ENCODE assay signal across 20 cellular contexts in genomic region chr6:139156571-139156970, GRCh38. TPM values are rescaled to one million over a fixed set of nuclear protein-coding genes. Genes with fewer than 3 reads are reported as not detected.
DNase-seq lines count a peak whose midpoint lies in the region; ATAC-seq, FAIRE-seq and TF ChIP-seq lines count a peak whose summit lies in the region.
"Had no signal": no experiment of that assay in that cellular context is flagged by ENCODE, and none has a peak within 500 bp of the region (broad histone marks: within the 10 kb centered on the region; RNA-seq: fewer than 3 reads in every experiment).

No MANE protein-coding gene starts in this region.

- peaks cover 86% of the 10 kb centered on the region for H3K4me1 Mint-ChIP-seq in activated T-cell treated with anti-CD3 and anti-CD28 coated beads, Interleukin-2, amount 50 U/mL, for 24 hours (ENCODE audit: low read depth)
- peaks cover 84% of the 10 kb centered on the region for H3K4me1 Mint-ChIP-seq in activated T-cell treated with anti-CD3 and anti-CD28 coated beads, Interleukin-2, amount 50 U/mL, for 4 hours (ENCODE audit: low read depth)
- peaks cover 68% of the 10 kb centered on the region for H3K4me1 Mint-ChIP-seq in T-helper 17 cell
- peaks cover 26% of the 10 kb centered on the region for H3K4me1 Mint-ChIP-seq in CD14-positive monocyte

- peaks cover 56% of the 10 kb centered on the region for H3K36me3 Mint-ChIP-seq in activated T-cell treated with anti-CD3 and anti-CD28 coated beads, Interleukin-2, amount 50 U/mL, for 24 hours (ENCODE audit: low read depth)
- peaks cover 23% of the 10 kb centered on the region for H3K36me3 Mint-ChIP-seq in activated T-cell treated with anti-CD3 and anti-CD28 coated beads, Interleukin-2, amount 50 U/mL, for 4 hours (ENCODE audit: insufficient read depth)
- peaks cover 8% of the 10 kb centered on the region for H3K36me3 Mint-ChIP-seq in T-helper 17 cell (ENCODE audit: low read depth)
- peaks cover 23 to 31% of the 10 kb centered on the region in 2 donors for H3K36me3 Mint-ChIP-seq in CD14-positive monocyte

- H3K27ac Mint-ChIP-seq in activated T-cell treated with anti-CD3 and anti-CD28 coated beads, Interleukin-2, amount 50 U/mL, for 24 hours = peak overlapping the region; percentile 91
- peak overlapping the region; percentile 92 for H3K27ac Mint-ChIP-seq in T-helper 17 cell
- peak overlapping the region in 1 of 7 donors; percentile 53 for H3K27ac Mint-ChIP-seq in CD14-positive monocyte

- H3K9ac ChIP-seq in smooth muscle cell (ENCODE audit: low read depth) (no peak overlapping the region), kidney (ENCODE audit: low read length in 2 of 2) (no peak overlapping the region)

- H3K4me3 ChIP-seq in fibroblast of mammary gland (ENCODE audit: control insufficient read depth, low read depth, low read length) (no peak overlapping the region), smooth muscle cell (no peak overlapping the region), kidney (ENCODE audit: low read length in 2 of 2) (no peak overlapping the region)
- H3K4me3 ChIP-seq: HAP-1 had no signal

- H3K4me2 ChIP-seq in smooth muscle cell = no peak overlapping the region

- ATAC-seq in activated T-cell treated with anti-CD3 and anti-CD28 coated beads, Interleukin-2, amount 50 U/mL, for 4 hours = no peak
- ATAC-seq in T-helper 17 cell = no peak

- no peaks in the 10 kb centered on the region for H3K27me3 Mint-ChIP-seq in activated T-cell treated with anti-CD3 and anti-CD28 coated beads, Interleukin-2, amount 50 U/mL, for 24 hours
- H3K27me3 Mint-ChIP-seq in activated T-cell treated with anti-CD3 and anti-CD28 coated beads, Interleukin-2, amount 50 U/mL, for 4 hours (ENCODE audit: low read depth) = no peaks in the 10 kb centered on the region
- no peaks in the 10 kb centered on the region for H3K27me3 Mint-ChIP-seq in T-helper 17 cell
- H3K27me3 Mint-ChIP-seq in CD14-positive monocyte (ENCODE audit: low read depth in 3 of 3) = peaks cover 0 to 2% (median 0%) of the 10 kb centered on the region in 3 donors

- H3K27me3 ChIP-seq in smooth muscle cell (ENCODE audit: low read depth) = no peaks in the 10 kb centered on the region

- no peak overlapping the region for H3K4me3 Mint-ChIP-seq in activated T-cell treated with anti-CD3 and anti-CD28 coated beads, Interleukin-2, amount 50 U/mL, for 24 hours
- no peak overlapping the region for H3K4me3 Mint-ChIP-seq in activated T-cell treated with anti-CD3 and anti-CD28 coated beads, Interleukin-2, amount 50 U/mL, for 4 hours
- H3K4me3 Mint-ChIP-seq in T-helper 17 cell (no peak overlapping the region), CD14-positive monocyte (no peak overlapping the region)

- peaks cover 2% of the 10 kb centered on the region for H3F3A ChIP-seq in smooth muscle cell (ENCODE audit: low read depth)

- peak overlapping the region; percentile 44 for H3K27ac ChIP-seq in smooth muscle cell (ENCODE audit: low read depth)
- no peak overlapping the region for H3K27ac ChIP-seq in kidney (ENCODE audit: low read depth in 2 of 2, low read length in 2 of 2)
- H3K27ac ChIP-seq: C4-2B had no signal

- H4K20me1 ChIP-seq in smooth muscle cell (ENCODE audit: low read depth) = no peaks in the 10 kb centered on the region

- TF ChIP-seq CTCF in fibroblast of mammary gland (conservative IDR thresholded peaks at IDR 0.05; ENCODE audit: control insufficient read depth, insufficient read depth, low read depth, low read length) (no peak), smooth muscle cell (IDR thresholded peaks at IDR 0.05; ENCODE audit: borderline replicate concordance, insufficient read depth, poor library complexity, severe bottlenecking) (no peak), kidney (IDR thresholded peaks at IDR 0.05; ENCODE audit: borderline replicate concordance, extremely low read depth, insufficient read depth) (no peak), CD14-positive monocyte (IDR thresholded peaks at IDR 0.05) (no peak)

- H3K36me3 ChIP-seq in smooth muscle cell (ENCODE audit: low read depth) (no peaks in the 10 kb centered on the region), kidney (ENCODE audit: control insufficient read depth in 1 of 2, insufficient read depth in 2 of 2, low read length in 2 of 2) (no peaks in the 10 kb centered on the region)
- H3K36me3 ChIP-seq: HAP-1 had no signal

- intact Hi-C loops in kidney (cut with DNase I) = no loop called here
- intact Hi-C loops in CD14-positive monocyte (cut with micrococcal nuclease) = no loop called here

- peaks cover 17% of the 10 kb centered on the region for H3K4me1 ChIP-seq in smooth muscle cell (ENCODE audit: low read depth)
- peaks cover 5% of the 10 kb centered on the region in 2 donors for H3K4me1 ChIP-seq in kidney (ENCODE audit: control insufficient read depth in 1 of 2, insufficient read depth in 1 of 2, low read depth in 1 of 2, low read length in 2 of 2)

- H3K9me3 Mint-ChIP-seq in activated T-cell treated with anti-CD3 and anti-CD28 coated beads, Interleukin-2, amount 50 U/mL, for 24 hours = peaks cover 2% of the 10 kb centered on the region
- H3K9me3 Mint-ChIP-seq in activated T-cell treated with anti-CD3 and anti-CD28 coated beads, Interleukin-2, amount 50 U/mL, for 4 hours = peaks cover 3% of the 10 kb centered on the region
- H3K9me3 Mint-ChIP-seq in CD14-positive monocyte = no peaks in the 10 kb centered on the region

- H2AFZ ChIP-seq in smooth muscle cell (ENCODE audit: low read depth) = no peak overlapping the region

- FAIRE-seq in kidney (lab: Jason Lieb, UNC) = no peak
- FAIRE-seq: endometrium had no signal

- H3K9me3 ChIP-seq in T-helper 17 cell (ENCODE audit: control insufficient read depth, low read length, poor library complexity, severe bottlenecking) (no peaks in the 10 kb centered on the region), smooth muscle cell (replicated peaks; ENCODE audit: low read depth) (no peaks in the 10 kb centered on the region), kidney (ENCODE audit: control insufficient read depth in 1 of 2, low read length in 2 of 2) (no peaks in the 10 kb centered on the region)
- H3K9me3 ChIP-seq: HAP-1 had no signal

- 94% methylated on average over 5 of the region's 5 CpGs for WGBS in smooth muscle cell (ENCODE audit: low lambda C conversion rate)

- H3K79me2 ChIP-seq in smooth muscle cell (ENCODE audit: low read depth) = peaks cover 42% of the 10 kb centered on the region

- no peak for DNase-seq in activated T-cell treated with anti-CD3 and anti-CD28 coated beads, Interleukin-2, amount 50 U/mL, for 24 hours
- DNase-seq in activated T-cell treated with anti-CD3 and anti-CD28 coated beads, Interleukin-2, amount 50 U/mL, for 4 hours = no peak
- DNase-seq in T-helper 17 cell (no peak), fibroblast of mammary gland (ENCODE audit: low read depth) (peak; percentile 63), smooth muscle cell (lab: John Stamatoyannopoulos, UW; ENCODE audit: unreplicated experiment) (no peak), dermis blood vessel endothelial cell (no peak), kidney (no peak), CD14-positive monocyte (ENCODE audit: low spot score) (no peak)
- DNase-seq: ACHN; activated CD4-positive, alpha-beta T cell treated with anti-CD3 and anti-CD28 coated beads, Interleukin-2, amount 50 U/mL, for 4 hours; DND-41; mammary epithelial cell; NCI-H1105; NCI-H2081; NCI-H446 treated with DMSO at 0.1 percent for 48 hours; RPMI8226; stimulated activated CD4-positive, alpha-beta T cell treated with anti-CD3 and anti-CD28 coated beads, Interleukin-4, amount 100 ng/mL, for 24 hours had no signal

RNA-seq across cellular contexts. Expression of gene HECA, which starts 21.7 kb away (rescaled TPM):
- total RNA-seq in activated T-cell treated with anti-CD3 and anti-CD28 coated beads, Interleukin-2, amount 50 U/mL, for 4 hours = 10 to 100 TPM; 54.4 to 65.7 (median 57.5) TPM
- 100 to 1,000 TPM; 172 to 197 TPM for total RNA-seq in T-helper 17 cell
- total RNA-seq in smooth muscle cell = 19.7 and 21.3 TPM in 2 replicates
- polyA plus RNA-seq in smooth muscle cell = 7.2 and 7.7 TPM in 2 replicates
- 37.8 and 44.6 TPM in 2 replicates for total RNA-seq in dermis blood vessel endothelial cell
- 22.0 TPM for total RNA-seq in kidney
- polyA plus RNA-seq in kidney (ENCODE audit: insufficient read depth, low read depth, low replicate concordance) = 5.2 TPM
- polyA plus RNA-seq in CD14-positive monocyte = 1 to 10 TPM; 2.1 to 3.3 TPM
